Comparison of ENCODE assay signal across 8 cellular contexts in the genomic region with DNA sequence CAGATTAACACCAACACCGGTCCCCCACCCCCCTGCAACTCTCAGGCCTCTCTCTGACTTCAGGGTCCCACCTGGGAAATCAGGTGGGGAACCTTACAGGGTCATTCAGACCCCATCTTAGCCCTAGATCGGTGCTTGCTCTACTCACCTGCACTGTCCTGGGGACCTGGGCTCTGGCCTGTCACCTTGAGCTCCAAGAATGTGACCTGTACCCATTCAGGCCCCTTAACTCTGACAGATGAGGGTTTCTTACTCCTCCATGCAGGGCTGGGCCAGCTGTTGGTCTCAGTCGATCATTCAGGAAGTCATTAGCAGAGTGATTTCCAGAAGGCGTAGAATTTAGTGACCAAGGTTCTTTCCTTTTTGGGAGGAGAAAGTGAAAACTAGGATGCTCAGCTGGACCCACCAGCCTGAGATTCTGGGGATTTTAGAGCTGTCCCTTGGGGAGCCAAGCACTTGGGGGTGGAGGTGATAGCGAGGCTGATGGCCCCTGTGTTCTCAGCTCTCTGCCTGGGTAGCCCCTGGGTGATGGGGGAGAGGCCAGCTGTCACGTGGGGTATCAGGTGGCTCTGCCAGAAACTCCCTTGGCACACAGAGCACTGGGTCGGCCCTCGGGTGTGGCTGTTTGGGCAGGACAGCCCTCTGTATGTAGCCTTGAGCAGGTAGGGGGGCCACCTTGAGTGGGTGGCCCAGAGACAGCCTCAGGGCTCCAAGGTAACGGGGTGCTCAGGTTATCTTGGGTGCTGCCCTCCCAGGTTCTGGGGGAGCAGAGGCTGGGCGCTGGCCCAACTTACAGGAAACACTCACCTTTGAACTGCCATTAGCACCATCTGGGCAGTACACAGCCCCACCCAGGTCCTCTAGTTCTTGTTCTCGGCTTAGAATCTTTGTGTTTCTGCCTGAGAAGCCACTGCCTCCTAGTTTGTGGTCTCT. TPM values are rescaled to one million over a fixed set of nuclear protein-coding genes. Genes with fewer than 3 reads are reported as not detected.
DNase-seq lines count a peak whose midpoint lies in the region; ATAC-seq and TF ChIP-seq lines count a peak whose summit lies in the region.

No MANE protein-coding gene starts in this region.

- no peaks in the 10 kb centered on the region for H3K27me3 Mint-ChIP-seq in effector memory CD8-positive, alpha-beta T cell
- H3K27me3 Mint-ChIP-seq in neural progenitor cell (ENCODE audit: insufficient read depth, low read depth) = peaks cover 13% of the 10 kb centered on the region

- CTCF ChIA-PET in GM10248 (lab: Yijun Ruan, JAX) = interaction anchor here (0.9 to 11.3 kb wide), 9 partner anchors 8 to 158 kb away, joined by 3 to 93 read pairs (median 4); a partner anchor contains a TSS

- no peaks in the 10 kb centered on the region for H3K36me3 ChIP-seq in neural progenitor cell

- peaks cover 43% of the 10 kb centered on the region for H3K36me3 Mint-ChIP-seq in effector memory CD8-positive, alpha-beta T cell (ENCODE audit: insufficient read depth)
- H3K36me3 Mint-ChIP-seq in neural progenitor cell = peaks cover 14% of the 10 kb centered on the region

- H2AFZ ChIP-seq in neural progenitor cell (replicated peaks) = no peak overlapping the region

- H3K27me3 ChIP-seq in neural progenitor cell = no peaks in the 10 kb centered on the region

- peaks cover 36% of the 10 kb centered on the region for H4K20me1 ChIP-seq in neural progenitor cell (ENCODE audit: low read depth)

- no peak overlapping the region for H3K9ac ChIP-seq in neural progenitor cell

- POLR2A ChIA-PET in GM10248 (lab: Yijun Ruan, JAX) = interaction anchor here (0.8 kb wide), 1 partner anchor 10 kb away, joined by 5 read pairs; no protein-coding TSS in a partner anchor

- no peaks in the 10 kb centered on the region for H3K9me3 ChIP-seq in neural progenitor cell (ENCODE audit: low read depth)

- DNase-seq in GM10248 (ENCODE audit: extremely low spot score) (peak; percentile 72), T-helper 22 cell (ENCODE audit: low read depth) (peak; percentile 40), neural progenitor cell (ENCODE audit: low spot score) (no peak), posterior vena cava (ENCODE audit: low spot score) (no peak), superior temporal gyrus (ENCODE audit: extremely low spot score) (no peak)
- DNase-seq in effector memory CD8-positive, alpha-beta T cell = peak in 2 of 3 experiments; percentile 41 to 53

- H3K79me2 ChIP-seq in neural progenitor cell (ENCODE audit: low read depth) = peaks cover 31% of the 10 kb centered on the region

- no peaks in the 10 kb centered on the region for H3K9me3 Mint-ChIP-seq in effector memory CD8-positive, alpha-beta T cell
- no peaks in the 10 kb centered on the region for H3K9me3 Mint-ChIP-seq in neural progenitor cell

- peaks cover 62 to 69% of the 10 kb centered on the region in 2 donors for H3K4me1 Mint-ChIP-seq in effector memory CD8-positive, alpha-beta T cell (ENCODE audit: low read depth in 2 of 2)
- H3K4me1 Mint-ChIP-seq in neural progenitor cell = peaks cover 43% of the 10 kb centered on the region

- H3K27ac ChIP-seq in neural progenitor cell = peak overlapping the region; percentile 66

- no peak overlapping the region for H3K4me2 ChIP-seq in neural progenitor cell

- intact Hi-C loops in posterior vena cava (cut with DNase I) = loop anchor here in 1 of 2 donors (5.0 kb wide), 1 partner anchor 181 kb away; no protein-coding TSS in a partner anchor

- H3F3A ChIP-seq in neural progenitor cell (ENCODE audit: low read depth) = peaks cover 54% of the 10 kb centered on the region

- H3K27ac Mint-ChIP-seq in effector memory CD8-positive, alpha-beta T cell = peak overlapping the region; percentile 94
- peak overlapping the region; percentile 57 for H3K27ac Mint-ChIP-seq in neural progenitor cell

- no peak overlapping the region for H3K4me3 ChIP-seq in neural progenitor cell

- peak overlapping the region; percentile 96 to 98 for H3K4me3 Mint-ChIP-seq in effector memory CD8-positive, alpha-beta T cell
- no peak overlapping the region for H3K4me3 Mint-ChIP-seq in neural progenitor cell

- ATAC-seq in HG02759 (IDR thresholded peaks at IDR 0.05; ENCODE audit: unreplicated experiment) (peak; percentile 48), HG03460 (IDR thresholded peaks at IDR 0.05; ENCODE audit: unreplicated experiment) (no peak)
- ATAC-seq in effector memory CD8-positive, alpha-beta T cell (replicated peaks) = peak; percentile 66

- TF ChIP-seq CTCF in GM10248 (IDR thresholded peaks at IDR 0.05; ENCODE audit: control extremely low read depth, extremely low read depth, low read depth, missing control alignments) (no peak), neural progenitor cell (IDR thresholded peaks at IDR 0.05) (no peak)

- H3K4me1 ChIP-seq in neural progenitor cell = peaks cover 18% of the 10 kb centered on the region

RNA-seq across cellular contexts. Expression of a gene that starts 0.7 kb away (rescaled TPM):
- total RNA-seq in neural progenitor cell (ENCODE audit: low replicate concordance) = 2.4 and 4.4 TPM in 2 replicates
- 100 to 1,000 TPM; 146 to 154 TPM for total RNA-seq in posterior vena cava

RNA-seq across cellular contexts. Expression of a gene that starts 5.0 kb away (rescaled TPM):
- total RNA-seq in neural progenitor cell (ENCODE audit: low replicate concordance) = 47.2 and 88.3 TPM in 2 replicates
- total RNA-seq in posterior vena cava = 10 to 100 TPM; 10.5 to 12.7 TPM

RNA-seq across cellular contexts. Expression of a gene that starts 9.0 kb away (rescaled TPM):
- total RNA-seq in neural progenitor cell (ENCODE audit: low replicate concordance) = 23.5 and 71.4 TPM in 2 replicates
- total RNA-seq in posterior vena cava = 1 to 10 TPM; 5.0 to 5.4 TPM

RNA-seq across cellular contexts. Expression of a gene that starts 14.7 kb away (rescaled TPM):
- 120 and 220 TPM in 2 replicates for total RNA-seq in neural progenitor cell (ENCODE audit: low replicate concordance)
- total RNA-seq in posterior vena cava = 100 to 1,000 TPM; 124 to 148 TPM

RNA-seq across cellular contexts. Expression of a gene that starts 30.4 kb away (rescaled TPM):
- total RNA-seq in neural progenitor cell (ENCODE audit: low replicate concordance) (173 and 275 TPM in 2 replicates), posterior vena cava (10 to 100 TPM in 1 of 2 donors, 1 to 10 TPM in 1; 5.9 to 10.4 TPM)

Comparison
In these comparisons a context has a peak if more than half of its experiments do, and no peak if none do; other contexts are left out.
1. DNase-seq: peak in GM10248 (single experiment), T-helper 22 cell (single experiment) and effector memory CD8-positive, alpha-beta T cell (2 of 3); none in neural progenitor cell (single experiment), posterior vena cava (single experiment) and superior temporal gyrus (single experiment).
2. RNA of a gene that starts 0.7 kb away (total RNA-seq): 146 to 154 TPM in posterior vena cava; 2.4 to 4.4 TPM in neural progenitor cell; every median in the first group is over 10 times any median in the second.